8 cellular contexts compared by ENCODE assay signal in genomic region chr17:59331929-59332889, GRCh38. TPM values are rescaled to one million over a fixed set of nuclear protein-coding genes. Genes with fewer than 3 reads are reported as not detected.
DNase-seq lines count a peak whose midpoint lies in the region; ATAC-seq and TF ChIP-seq lines count a peak whose summit lies in the region.

No MANE protein-coding gene starts in this region.

- POLR2A ChIA-PET in CD4-positive, alpha-beta memory T cell (lab: Charles Lee; ENCODE audit: partially characterized antibody) = interaction anchor here (0.5 to 3.0 kb wide), 18 partner anchors 10 to 287 kb away, joined by 3 to 38 read pairs (median 5); partner anchors contain the start of gene CLTC

- intact Hi-C loops in CD4-positive, alpha-beta memory T cell (cut with micrococcal nuclease) = no loop called here
- intact Hi-C loops in prostate gland (cut with DNase I) = loop anchor here (5.0 kb wide), 3 partner anchors 35 to 815 kb away; no protein-coding TSS in a partner anchor

- H3K36me3 Mint-ChIP-seq in CD4-positive, alpha-beta memory T cell = peaks cover 0 to 10% of the 10 kb centered on the region in 2 donors

- H3K4me3 Mint-ChIP-seq in CD4-positive, alpha-beta memory T cell = peak overlapping the region; percentile 90 to 94 (median 93)

- H3K27ac ChIP-seq in CD4-positive, alpha-beta memory T cell (ENCODE audit: low read depth, low read length) = peak overlapping the region; percentile 62
- peak overlapping the region; percentile 92 to 95 for H3K27ac ChIP-seq in right atrium auricular region
- peak overlapping the region; percentile 88 to 91 for H3K27ac ChIP-seq in prostate gland

- H3K9me3 Mint-ChIP-seq in CD4-positive, alpha-beta memory T cell = no peaks in the 10 kb centered on the region

- H3K4me1 Mint-ChIP-seq in CD4-positive, alpha-beta memory T cell = peaks cover 54 to 80% (median 69%) of the 10 kb centered on the region in 4 donors

- TF ChIP-seq POLR2A in prostate gland (IDR thresholded peaks at IDR 0.05) = no peak

- H3K27me3 ChIP-seq in CD4-positive, alpha-beta memory T cell (ENCODE audit: insufficient read depth, low read length) = no peaks in the 10 kb centered on the region
- H3K27me3 ChIP-seq in adipocyte (replicated peaks; ENCODE audit: control insufficient read depth, insufficient read depth, low read length) (no peaks in the 10 kb centered on the region), right atrium auricular region (no peaks in the 10 kb centered on the region), prostate gland (replicated peaks; ENCODE audit: insufficient read depth) (no peaks in the 10 kb centered on the region)

- DNase-seq in CD4-positive, alpha-beta memory T cell = peak; percentile 9 to 48 (median 22)
- DNase-seq in NCI-H526 treated with DMSO at 0.1 percent for 48 hours (lab: John Stamatoyannopoulos, UW) = peak; percentile 22
- DNase-seq in adipocyte (ENCODE audit: low read depth) = peak; percentile 70
- peak; percentile 69 for DNase-seq in right atrium auricular region (ENCODE audit: low spot score)
- peak; percentile 23 for DNase-seq in prostate gland (ENCODE audit: low spot score)
- DNase-seq in NCI-H2171 (lab: John Stamatoyannopoulos, UW) = no peak
- no peak for DNase-seq in NCI-H446 treated with DMSO at 0.1 percent for 48 hours (lab: John Stamatoyannopoulos, UW)

- 0% methylated on average over 53 of the region's 96 CpGs for WGBS in prostate gland

- H3K27ac Mint-ChIP-seq in CD4-positive, alpha-beta memory T cell = peak overlapping the region; percentile 85 to 94 (median 91)

- peak; percentile 21 for ATAC-seq in GM21529 (IDR thresholded peaks at IDR 0.05; ENCODE audit: unreplicated experiment)

- peak overlapping the region; percentile 53 to 73 for H3K4me3 ChIP-seq in CD4-positive, alpha-beta memory T cell (ENCODE audit: low read length in 2 of 2)
- H3K4me3 ChIP-seq in adipocyte (ENCODE audit: low read length) = peak overlapping the region; percentile 96
- H3K4me3 ChIP-seq in right atrium auricular region = peak overlapping the region; percentile 91 to 99
- H3K4me3 ChIP-seq in prostate gland = peak overlapping the region; percentile 95 to 98

- H3K4me1 ChIP-seq in CD4-positive, alpha-beta memory T cell (ENCODE audit: insufficient read depth, low read length) = peaks cover 79% of the 10 kb centered on the region
- peaks cover 50% of the 10 kb centered on the region for H3K4me1 ChIP-seq in adipocyte (ENCODE audit: control insufficient read depth, insufficient read depth, low read length)
- peaks cover 0 to 82% of the 10 kb centered on the region in 2 donors for H3K4me1 ChIP-seq in right atrium auricular region
- peaks cover 8% of the 10 kb centered on the region for H3K4me1 ChIP-seq in prostate gland (replicated peaks)

- CTCF ChIA-PET in CD4-positive, alpha-beta memory T cell (lab: Charles Lee; ENCODE audit: partially characterized antibody) = interaction anchor here (0.8 to 1.9 kb wide), 10 partner anchors 9 to 375 kb away, joined by 3 to 8 read pairs (median 4); partner anchors contain the start of genes PTRH2 and VMP1

- peak overlapping the region; percentile 98 for H3K9ac ChIP-seq in adipocyte (ENCODE audit: low read length)

- H3K9me3 ChIP-seq in CD4-positive, alpha-beta memory T cell (ENCODE audit: control insufficient read depth in 1 of 2, low read length in 2 of 2) = no peaks in the 10 kb centered on the region
- H3K9me3 ChIP-seq in adipocyte (ENCODE audit: control insufficient read depth, low read length) = no peaks in the 10 kb centered on the region
- H3K9me3 ChIP-seq in right atrium auricular region = no peaks in the 10 kb centered on the region
- no peaks in the 10 kb centered on the region for H3K9me3 ChIP-seq in prostate gland

- H3K36me3 ChIP-seq in CD4-positive, alpha-beta memory T cell (ENCODE audit: insufficient read depth, low read length) = no peaks in the 10 kb centered on the region
- no peaks in the 10 kb centered on the region for H3K36me3 ChIP-seq in adipocyte (ENCODE audit: control insufficient read depth, insufficient read depth, low read length, severe bottlenecking)
- H3K36me3 ChIP-seq in right atrium auricular region = no peaks in the 10 kb centered on the region
- H3K36me3 ChIP-seq in prostate gland = no peaks in the 10 kb centered on the region

- no peak for TF ChIP-seq CTCF in right atrium auricular region (IDR thresholded peaks at IDR 0.05)
- TF ChIP-seq CTCF in prostate gland (IDR thresholded peaks at IDR 0.05) = no peak

- H3K27me3 Mint-ChIP-seq in CD4-positive, alpha-beta memory T cell = no peaks in the 10 kb centered on the region

RNA-seq across cellular contexts. Expression of gene YPEL2, which starts 0.8 kb away (rescaled TPM):
- 10 to 100 TPM; 42.2 to 42.4 TPM for total RNA-seq in CD4-positive, alpha-beta memory T cell
- 10 to 100 TPM in 1 of 2 donors, 1 to 10 TPM in 1; 9.9 to 20.3 TPM for polyA plus RNA-seq in CD4-positive, alpha-beta memory T cell
- total RNA-seq in right atrium auricular region = 10 to 100 TPM; 28.3 to 34.1 TPM
- 10 to 100 TPM; 12.8 to 40.3 TPM for total RNA-seq in prostate gland

Comparison
In these comparisons a context has a peak if more than half of its experiments do, and no peak if none do; other contexts are left out.
1. DNase-seq: peak in CD4-positive, alpha-beta memory T cell (5 of 5), NCI-H526 treated with DMSO at 0.1 percent for 48 hours (single experiment), adipocyte (single experiment), right atrium auricular region (single experiment) and prostate gland (single experiment); none in NCI-H2171 (single experiment) and NCI-H446 treated with DMSO at 0.1 percent for 48 hours (single experiment).
2. Peak in every context shown above with its lines, with median percentiles within 50 percentile points of each other: H3K27ac ChIP-seq and H3K4me3 ChIP-seq.